ENCODE assay signal across 8 cellular contexts in genomic region chr16:10945065-10945787, GRCh38. TPM values are rescaled to one million over a fixed set of nuclear protein-coding genes. Genes with fewer than 3 reads are reported as not detected.
A peak's percentile ranks its signal among the peaks of the same experiment; 100 is the strongest.
DNase-seq lines count a peak whose midpoint lies in the region; ATAC-seq, FAIRE-seq and TF ChIP-seq lines count a peak whose summit lies in the region.

No MANE protein-coding gene starts in this region.

- H3K9me3 Mint-ChIP-seq in activated T-cell treated with anti-CD3 and anti-CD28 coated beads, Interleukin-2, amount 50 U/mL, for 72 hours: no peaks in the 10 kb centered on the region
- H3K9me3 Mint-ChIP-seq in astrocyte (ENCODE audit: unreplicated experiment) (no peaks in the 10 kb centered on the region), type B pancreatic cell (no peaks in the 10 kb centered on the region)

- FAIRE-seq in astrocyte (lab: Jason Lieb, UNC): no peak

- peak overlapping the region; percentile 87 for H3K9ac ChIP-seq in astrocyte (ENCODE audit: low read length)

- H3K79me2 ChIP-seq in astrocyte (ENCODE audit: insufficient read depth, low read length): peaks cover 77% of the 10 kb centered on the region

- peak overlapping the region; percentile 86 for H3K4me3 ChIP-seq in astrocyte (ENCODE audit: insufficient read depth, low read depth, low read length)
- H3K4me3 ChIP-seq in lower lobe of right lung: peak overlapping the region; percentile 93

- H3K4me3 Mint-ChIP-seq in activated T-cell treated with anti-CD3 and anti-CD28 coated beads, Interleukin-2, amount 50 U/mL, for 72 hours: peak overlapping the region; percentile 92 to 96
- peak overlapping the region; percentile 95 for H3K4me3 Mint-ChIP-seq in astrocyte (ENCODE audit: unreplicated experiment)
- peak overlapping the region; percentile 87 for H3K4me3 Mint-ChIP-seq in type B pancreatic cell

- no peaks in the 10 kb centered on the region for H3K9me3 ChIP-seq in astrocyte (ENCODE audit: insufficient read depth, low read depth, low read length)
- no peaks in the 10 kb centered on the region for H3K9me3 ChIP-seq in lower lobe of right lung

- peaks cover 71% of the 10 kb centered on the region for H3K4me1 Mint-ChIP-seq in activated T-cell treated with anti-CD3 and anti-CD28 coated beads, Interleukin-2, amount 50 U/mL, for 72 hours (ENCODE audit: low read depth)
- H3K4me1 Mint-ChIP-seq in astrocyte (ENCODE audit: low read depth, unreplicated experiment) (peaks cover 51% of the 10 kb centered on the region), type B pancreatic cell (ENCODE audit: unreplicated experiment) (peaks cover 53% of the 10 kb centered on the region)

- H3K27me3 Mint-ChIP-seq in activated T-cell treated with anti-CD3 and anti-CD28 coated beads, Interleukin-2, amount 50 U/mL, for 72 hours (ENCODE audit: low read depth): no peaks in the 10 kb centered on the region
- H3K27me3 Mint-ChIP-seq in astrocyte (ENCODE audit: low read depth, unreplicated experiment): no peaks in the 10 kb centered on the region
- H3K27me3 Mint-ChIP-seq in type B pancreatic cell: no peaks in the 10 kb centered on the region

- no peaks in the 10 kb centered on the region for H3K36me3 Mint-ChIP-seq in activated T-cell treated with anti-CD3 and anti-CD28 coated beads, Interleukin-2, amount 50 U/mL, for 72 hours (ENCODE audit: insufficient read depth in 2 of 2)
- H3K36me3 Mint-ChIP-seq in astrocyte (ENCODE audit: low read depth, unreplicated experiment): no peaks in the 10 kb centered on the region
- H3K36me3 Mint-ChIP-seq in type B pancreatic cell: peaks cover 5% of the 10 kb centered on the region

- intact Hi-C loops in lower lobe of right lung (cut with DNase I): no loop called here

- H3K36me3 ChIP-seq in astrocyte (ENCODE audit: insufficient read depth, low read length): no peaks in the 10 kb centered on the region
- H3K36me3 ChIP-seq in lower lobe of right lung: no peaks in the 10 kb centered on the region

- peak overlapping the region; percentile 54 for H3K27ac ChIP-seq in astrocyte (ENCODE audit: low read depth, low read length)
- peak overlapping the region; percentile 88 for H3K27ac ChIP-seq in lower lobe of right lung

- no peak for DNase-seq in activated T-cell treated with anti-CD3 and anti-CD28 coated beads, Interleukin-2, amount 50 U/mL, for 72 hours
- DNase-seq in activated T-cell treated with anti-CD3 and anti-CD28 coated beads for 4 hours (no peak), astrocyte (ENCODE audit: low read depth) (no peak), lower lobe of right lung (no peak), type B pancreatic cell (ENCODE audit: extremely low spot score, unreplicated experiment) (no peak)
- no peak for DNase-seq in stimulated activated CD4-positive, alpha-beta T cell treated with anti-CD3 and anti-CD28 coated beads, Interleukin-15, amount 100 ng/mL, for 24 hours

- peak overlapping the region; percentile 98 for H3K4me2 ChIP-seq in astrocyte (ENCODE audit: low read length)

- peak overlapping the region; percentile 92 for H3K27ac Mint-ChIP-seq in activated T-cell treated with anti-CD3 and anti-CD28 coated beads, Interleukin-2, amount 50 U/mL, for 72 hours
- H3K27ac Mint-ChIP-seq in astrocyte (ENCODE audit: unreplicated experiment): peak overlapping the region; percentile 83
- peak overlapping the region; percentile 82 for H3K27ac Mint-ChIP-seq in type B pancreatic cell

- no peak overlapping the region for H2AFZ ChIP-seq in astrocyte (ENCODE audit: low read depth, low read length)

- TF ChIP-seq CTCF in astrocyte (IDR thresholded peaks at IDR 0.05; ENCODE audit: insufficient read depth, low read depth, low read length) (no peak), lower lobe of right lung (IDR thresholded peaks at IDR 0.05) (no peak), type B pancreatic cell (conservative IDR thresholded peaks at IDR 0.05) (no peak)

- no peak for ATAC-seq in activated T-cell treated with anti-CD3 and anti-CD28 coated beads, Interleukin-2, amount 50 U/mL, for 72 hours (replicated peaks in 1 of 2)
- ATAC-seq in lower lobe of right lung (no peak), HG03571 (IDR thresholded peaks at IDR 0.05; ENCODE audit: unreplicated experiment) (no peak), GM18517 (IDR thresholded peaks at IDR 0.05; ENCODE audit: unreplicated experiment) (no peak)

- H3K4me1 ChIP-seq in astrocyte (ENCODE audit: insufficient read depth, low read length): peaks cover 43% of the 10 kb centered on the region
- peaks cover 58% of the 10 kb centered on the region for H3K4me1 ChIP-seq in lower lobe of right lung

- peaks cover 61% of the 10 kb centered on the region for H4K20me1 ChIP-seq in astrocyte (ENCODE audit: insufficient read depth, low read length)

- no peaks in the 10 kb centered on the region for H3K27me3 ChIP-seq in astrocyte (ENCODE audit: insufficient read depth, low read length)
- no peaks in the 10 kb centered on the region for H3K27me3 ChIP-seq in lower lobe of right lung (ENCODE audit: low read depth)

RNA-seq across cellular contexts. Expression of gene CLEC16A, which starts 0.9 kb away (rescaled TPM):
- total RNA-seq in activated T-cell treated with anti-CD3 and anti-CD28 coated beads, Interleukin-2, amount 50 U/mL, for 72 hours: 10 to 100 TPM; 29.9 to 32.3 TPM
- 31.7 and 32.1 TPM in 2 replicates for total RNA-seq in astrocyte
- total RNA-seq in lower lobe of right lung: 34.6 TPM
- 33.4 and 36.8 TPM in 2 replicates for total RNA-seq in type B pancreatic cell (ENCODE audit: low replicate concordance)

RNA-seq across cellular contexts. Expression of gene DEXI, which starts 3.0 kb away (rescaled TPM):
- 10 to 100 TPM; 24.4 to 26.7 TPM for total RNA-seq in activated T-cell treated with anti-CD3 and anti-CD28 coated beads, Interleukin-2, amount 50 U/mL, for 72 hours
- total RNA-seq in astrocyte: 39.8 and 46.6 TPM in 2 replicates
- 29.9 TPM for total RNA-seq in lower lobe of right lung
- total RNA-seq in type B pancreatic cell (ENCODE audit: low replicate concordance): 36.6 and 37.7 TPM in 2 replicates
